Comparison of ENCODE assay signal across 29 cellular contexts in the genomic region with DNA sequence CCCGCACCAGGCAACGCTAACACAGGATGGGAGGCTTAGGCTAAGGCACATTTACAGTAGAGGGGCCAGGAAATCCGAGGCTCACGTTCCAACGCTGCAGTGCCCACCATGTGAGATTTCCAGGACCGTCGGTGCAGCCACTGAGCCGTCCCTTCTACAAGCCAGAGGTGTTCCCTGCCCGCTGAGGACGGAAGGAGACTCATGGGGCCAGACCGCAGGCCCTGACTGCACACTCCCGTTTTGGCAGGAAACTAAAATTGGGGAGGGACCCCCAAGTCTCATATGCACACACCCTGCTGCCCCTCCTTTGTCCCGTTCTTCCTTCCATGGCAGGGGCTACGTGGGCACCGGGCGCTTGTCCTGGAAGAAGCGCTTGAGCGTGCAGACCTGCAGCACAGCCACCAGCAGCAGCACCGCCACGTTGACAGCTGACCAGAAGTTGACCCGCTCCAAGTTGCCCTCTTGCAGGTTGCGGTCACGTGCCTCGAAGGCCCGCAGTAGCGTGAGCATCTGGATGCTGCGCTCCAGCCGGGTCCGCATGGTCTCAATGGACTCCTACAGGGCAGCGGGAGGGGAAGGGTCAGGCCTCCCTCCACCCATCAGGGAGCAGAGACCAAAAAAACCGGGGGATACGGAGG. TPM values are rescaled to one million over a fixed set of nuclear protein-coding genes. Genes with fewer than 3 reads are reported as not detected.
DNase-seq lines count a peak whose midpoint lies in the region; ATAC-seq and TF ChIP-seq lines count a peak whose summit lies in the region.
"Had no signal": no experiment of that assay in that cellular context is flagged by ENCODE, and none has a peak within 500 bp of the region (broad histone marks: within the 10 kb centered on the region; RNA-seq: fewer than 3 reads in every experiment).

No MANE protein-coding gene starts in this region.

- H3K36me3 Mint-ChIP-seq in activated T-cell treated with anti-CD3 and anti-CD28 coated beads, Interleukin-2, amount 50 U/mL, for 24 hours (ENCODE audit: low read depth) = peaks cover 68% of the 10 kb centered on the region
- H3K36me3 Mint-ChIP-seq in activated T-cell treated with anti-CD3 and anti-CD28 coated beads, Interleukin-2, amount 50 U/mL, for 4 hours (ENCODE audit: insufficient read depth) = peaks cover 5% of the 10 kb centered on the region
- peaks cover 96% of the 10 kb centered on the region for H3K36me3 Mint-ChIP-seq in stimulated activated effector memory CD8-positive, alpha-beta T cell treated with anti-CD3 and anti-CD28 coated beads, Interleukin-12 subunit alpha, Interleukin-12 subunit beta, amount 100 ng/mL, for 72 hours

- POLR2A ChIA-PET in RWPE1 (lab: Yijun Ruan, JAX; ENCODE audit: low non-redundant PET) = no interaction called here

- peak overlapping the region; percentile 44 for H3K27ac Mint-ChIP-seq in activated T-cell treated with anti-CD3 and anti-CD28 coated beads, Interleukin-2, amount 50 U/mL, for 24 hours
- H3K27ac Mint-ChIP-seq in stimulated activated effector memory CD8-positive, alpha-beta T cell treated with anti-CD3 and anti-CD28 coated beads, Interleukin-12 subunit alpha, Interleukin-12 subunit beta, amount 100 ng/mL, for 72 hours = peak overlapping the region; percentile 78
- H3K27ac Mint-ChIP-seq: activated CD8-positive, alpha-beta T cell treated with anti-CD3 and anti-CD28 coated beads for 36 hours; CD4-positive, CD25-positive, alpha-beta regulatory T cell had no signal

- peaks cover 20% of the 10 kb centered on the region for H3K4me1 Mint-ChIP-seq in activated T-cell treated with anti-CD3 and anti-CD28 coated beads, Interleukin-2, amount 50 U/mL, for 24 hours (ENCODE audit: low read depth)
- H3K4me1 Mint-ChIP-seq in activated T-cell treated with anti-CD3 and anti-CD28 coated beads, Interleukin-2, amount 50 U/mL, for 4 hours (ENCODE audit: low read depth) = peaks cover 14% of the 10 kb centered on the region
- peaks cover 20% of the 10 kb centered on the region for H3K4me1 Mint-ChIP-seq in stimulated activated effector memory CD8-positive, alpha-beta T cell treated with anti-CD3 and anti-CD28 coated beads, Interleukin-12 subunit alpha, Interleukin-12 subunit beta, amount 100 ng/mL, for 72 hours

- in situ Hi-C loops in gastrocnemius medialis (cut with MboI; ENCODE audit: low sequenced_read_pairs in 4 of 4) = no loop called here
- in situ Hi-C loops in KBM-7 (cut with MboI; ENCODE audit: low pct_unique_long_range_greater_than_20kb, low sequenced_read_pairs) = no loop called here

- H3K9me3 ChIP-seq in gastrocnemius medialis = peaks cover 0 to 4% (median 2%) of the 10 kb centered on the region in 3 donors
- H3K9me3 ChIP-seq: colonic mucosa, lower lobe of right lung, pancreas had no signal

- intact Hi-C loops in gastrocnemius medialis (cut with DNase I; ENCODE audit: low total_unique reads) = loop anchor here (10.0 kb wide), 1 partner anchor 268 kb away; a partner anchor contains a TSS

- peak overlapping the region; percentile 54 for H3K27ac ChIP-seq in RWPE1
- H3K27ac ChIP-seq in gastrocnemius medialis = peak overlapping the region in 1 of 4 donors; percentile 100
- H3K27ac ChIP-seq: colonic mucosa, lower lobe of right lung, pancreas had no signal

- no peak for ATAC-seq in activated T-cell treated with anti-CD3 and anti-CD28 coated beads, Interleukin-2, amount 50 U/mL, for 4 hours
- ATAC-seq in stimulated activated effector memory CD8-positive, alpha-beta T cell treated with anti-CD3 and anti-CD28 coated beads, Interleukin-12 subunit alpha, Interleukin-12 subunit beta, amount 100 ng/mL, for 72 hours = no peak
- ATAC-seq in gastrocnemius medialis = no peak
- ATAC-seq: activated CD4-positive, alpha-beta T cell treated with anti-CD3 and anti-CD28 coated beads for 36 hours; activated CD8-positive, alpha-beta T cell treated with anti-CD3 and anti-CD28 coated beads for 36 hours; activated naive CD4-positive, alpha-beta T cell treated with anti-CD3 and anti-CD28 coated beads, Interleukin-2, amount 50 U/mL, for 72 hours; HCT116; lower lobe of right lung; naive thymus-derived CD4-positive, alpha-beta T cell; Panc1; pancreas had no signal

- H3K4me3 ChIP-seq in gastrocnemius medialis = no peak overlapping the region
- H3K4me3 ChIP-seq: breast epithelium, colonic mucosa, lower lobe of right lung, pancreas had no signal

- no peak overlapping the region for H3K4me3 Mint-ChIP-seq in activated T-cell treated with anti-CD3 and anti-CD28 coated beads, Interleukin-2, amount 50 U/mL, for 24 hours
- H3K4me3 Mint-ChIP-seq in activated T-cell treated with anti-CD3 and anti-CD28 coated beads, Interleukin-2, amount 50 U/mL, for 4 hours = no peak overlapping the region
- H3K4me3 Mint-ChIP-seq in stimulated activated effector memory CD8-positive, alpha-beta T cell treated with anti-CD3 and anti-CD28 coated beads, Interleukin-12 subunit alpha, Interleukin-12 subunit beta, amount 100 ng/mL, for 72 hours = no peak overlapping the region
- H3K4me3 Mint-ChIP-seq: activated CD4-positive, alpha-beta T cell treated with anti-CD3 and anti-CD28 coated beads for 36 hours; activated CD8-positive, alpha-beta T cell treated with anti-CD3 and anti-CD28 coated beads for 36 hours had no signal

- H3K27me3 ChIP-seq in gastrocnemius medialis = no peaks in the 10 kb centered on the region
- H3K27me3 ChIP-seq: breast epithelium, colonic mucosa, pancreas had no signal

- peaks cover 14% of the 10 kb centered on the region for H3K9me3 Mint-ChIP-seq in activated T-cell treated with anti-CD3 and anti-CD28 coated beads, Interleukin-2, amount 50 U/mL, for 24 hours
- peaks cover 5% of the 10 kb centered on the region for H3K9me3 Mint-ChIP-seq in activated T-cell treated with anti-CD3 and anti-CD28 coated beads, Interleukin-2, amount 50 U/mL, for 4 hours
- H3K9me3 Mint-ChIP-seq in stimulated activated effector memory CD8-positive, alpha-beta T cell treated with anti-CD3 and anti-CD28 coated beads, Interleukin-12 subunit alpha, Interleukin-12 subunit beta, amount 100 ng/mL, for 72 hours = peaks cover 2% of the 10 kb centered on the region

- no peak for TF ChIP-seq CTCF in RWPE1 (conservative IDR thresholded peaks at IDR 0.05; ENCODE audit: low read depth)
- no peak for TF ChIP-seq CTCF in gastrocnemius medialis (IDR thresholded peaks at IDR 0.05 in 4 of 5, conservative IDR thresholded peaks at IDR 0.05 in 1 of 5)

- CTCF ChIA-PET in RWPE1 (lab: Yijun Ruan, JAX) = interaction anchor here (0.6 kb wide), 1 partner anchor 116 kb away, joined by 3 read pairs; no protein-coding TSS in a partner anchor

- no peaks in the 10 kb centered on the region for H3K27me3 Mint-ChIP-seq in activated T-cell treated with anti-CD3 and anti-CD28 coated beads, Interleukin-2, amount 50 U/mL, for 24 hours
- no peaks in the 10 kb centered on the region for H3K27me3 Mint-ChIP-seq in activated T-cell treated with anti-CD3 and anti-CD28 coated beads, Interleukin-2, amount 50 U/mL, for 4 hours (ENCODE audit: low read depth)
- H3K27me3 Mint-ChIP-seq: activated CD4-positive, alpha-beta T cell treated with anti-CD3 and anti-CD28 coated beads for 36 hours; activated CD8-positive, alpha-beta T cell treated with anti-CD3 and anti-CD28 coated beads for 36 hours; naive thymus-derived CD4-positive, alpha-beta T cell had no signal

- H3K4me1 ChIP-seq in gastrocnemius medialis = peaks cover 6 to 10% of the 10 kb centered on the region in 2 donors
- H3K4me1 ChIP-seq: breast epithelium, colonic mucosa, pancreas had no signal

- peaks cover 0 to 43% of the 10 kb centered on the region in 2 donors for H3K36me3 ChIP-seq in gastrocnemius medialis
- H3K36me3 ChIP-seq: breast epithelium had no signal

- TF ChIP-seq POLR2A in gastrocnemius medialis (IDR thresholded peaks at IDR 0.05) = no peak

- no peak for DNase-seq in activated T-cell treated with anti-CD3 and anti-CD28 coated beads, Interleukin-2, amount 50 U/mL, for 24 hours
- DNase-seq in activated T-cell treated with anti-CD3 and anti-CD28 coated beads, Interleukin-2, amount 50 U/mL, for 4 hours = no peak
- no peak for DNase-seq in RWPE1 (ENCODE audit: low spot score)
- peak; percentile 33 for DNase-seq in left kidney (ENCODE audit: low read depth, low spot score)
- DNase-seq in stimulated activated effector memory CD8-positive, alpha-beta T cell treated with anti-CD3 and anti-CD28 coated beads, Interleukin-12 subunit alpha, Interleukin-12 subunit beta, amount 100 ng/mL, for 72 hours (ENCODE audit: low spot score in 2 of 2) = no peak
- no peak for DNase-seq in glomerular visceral epithelial cell (ENCODE audit: extremely low spot score)
- DNase-seq in gastrocnemius medialis = no peak
- DNase-seq in KBM-7 = no peak
- DNase-seq: activated CD4-positive, alpha-beta T cell treated with anti-CD3 and anti-CD28 coated beads for 36 hours; activated CD8-positive, alpha-beta T cell treated with anti-CD3 and anti-CD28 coated beads for 36 hours; anterior cingulate cortex; CD4-positive, CD25-positive, alpha-beta regulatory T cell; colonic mucosa; effector CD4-positive, alpha-beta T cell; lower lobe of right lung; naive thymus-derived CD4-positive, alpha-beta T cell; NCI-H1436 treated with DMSO at 0.1 percent for 48 hours; NCI-H2107; NCI-H748 treated with DMSO at 0.1 percent for 48 hours; SHP77 treated with DMSO at 0.1 percent for 48 hours; stimulated activated naive CD4-positive, alpha-beta T cell treated with Interleukin-2 at 50 U/mL for 16 hours had no signal

RNA-seq across cellular contexts. Expression of a gene that starts 3.2 kb away (rescaled TPM):
- total RNA-seq in activated T-cell treated with anti-CD3 and anti-CD28 coated beads, Interleukin-2, amount 50 U/mL, for 4 hours = 10 to 100 TPM; 16.8 to 19.1 (median 17.6) TPM
- 10 to 100 TPM; 33.0 to 90.0 (median 57.1) TPM for total RNA-seq in gastrocnemius medialis

RNA-seq across cellular contexts. Expression of a gene that starts 15.4 kb away (rescaled TPM):
- under 1 TPM in 2 of 3 donors, not detected in 1; 0.55 to 0.99 TPM for total RNA-seq in activated T-cell treated with anti-CD3 and anti-CD28 coated beads, Interleukin-2, amount 50 U/mL, for 4 hours
- 1 to 10 TPM; 1.4 to 3.9 (median 1.9) TPM for total RNA-seq in gastrocnemius medialis
- total RNA-seq: Daoy, epithelial cell of proximal tubule, temporal lobe had no signal

RNA-seq across cellular contexts. Expression of a gene that starts 38.6 kb away (rescaled TPM):
- total RNA-seq in activated T-cell treated with anti-CD3 and anti-CD28 coated beads, Interleukin-2, amount 50 U/mL, for 4 hours = 10 to 100 TPM; 74.2 to 86.7 (median 75.5) TPM
- total RNA-seq in gastrocnemius medialis = 10 to 100 TPM; 31.2 to 58.5 (median 53.0) TPM
